In the genomic region with DNA sequence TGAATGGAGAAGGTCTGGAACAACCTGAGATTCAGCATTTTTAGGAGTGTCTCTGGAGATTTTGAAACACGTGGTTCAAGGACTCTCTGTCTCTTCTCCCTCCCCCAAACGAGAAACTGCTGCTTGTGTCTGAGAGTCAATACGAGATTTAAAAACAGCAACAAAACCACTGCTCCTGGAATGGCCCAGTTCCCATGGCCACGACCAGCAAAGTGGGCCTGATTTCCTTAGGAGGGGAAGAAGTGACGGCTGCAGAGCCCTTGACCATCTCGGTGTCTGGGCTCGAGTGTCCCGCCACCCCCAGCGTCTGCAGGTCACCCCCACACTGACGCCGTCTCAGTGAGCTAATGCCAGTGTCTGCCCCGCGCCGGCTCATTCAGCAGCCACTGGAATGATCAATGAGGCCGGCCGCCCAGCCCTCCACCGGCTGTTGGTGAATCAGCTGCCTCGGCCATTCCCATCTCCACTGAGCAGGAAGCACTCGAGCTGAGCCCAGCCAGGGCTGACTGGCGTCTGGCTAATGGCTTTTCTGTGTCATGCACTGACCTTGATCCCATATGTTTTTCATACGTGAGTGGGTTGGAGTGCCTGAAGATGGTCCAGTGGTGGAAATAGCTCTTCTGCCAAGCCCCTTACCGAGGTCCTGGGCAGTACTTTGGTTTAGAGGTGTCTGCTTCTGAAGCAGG, we compare ENCODE assay signal across 8 cellular contexts.
DNase-seq lines count a peak whose midpoint lies in the region; ATAC-seq and TF ChIP-seq lines count a peak whose summit lies in the region.

No MANE protein-coding gene starts in this region.

- H3K36me3 ChIP-seq in colonic mucosa (no peaks in the 10 kb centered on the region), left lung (no peaks in the 10 kb centered on the region), suprapubic skin (no peaks in the 10 kb centered on the region)

- intact Hi-C loops in colonic mucosa (cut with DNase I) (no loop called here), left lung (cut with DNase I) (no loop called here)

- no peak overlapping the region for H3K27ac ChIP-seq in colonic mucosa
- peak overlapping the region; percentile 5 to 51 for H3K27ac ChIP-seq in left lung
- H3K27ac ChIP-seq in suprapubic skin, result no peak overlapping the region

- peaks cover 17% of the 10 kb centered on the region for H3K4me1 Mint-ChIP-seq in activated T-cell treated with anti-CD3 and anti-CD28 coated beads, Interleukin-2, amount 50 U/mL, for 4 hours (ENCODE audit: low read depth)

- no peak for TF ChIP-seq CTCF in colonic mucosa (IDR thresholded peaks at IDR 0.05)
- no peak for TF ChIP-seq CTCF in left lung (IDR thresholded peaks at IDR 0.05)
- TF ChIP-seq CTCF in suprapubic skin (IDR thresholded peaks at IDR 0.05), result no peak

- WGBS in suprapubic skin, result 49% methylated on average over 22 of the region's 22 CpGs

- no peaks in the 10 kb centered on the region for H3K9me3 Mint-ChIP-seq in activated T-cell treated with anti-CD3 and anti-CD28 coated beads, Interleukin-2, amount 50 U/mL, for 4 hours

- H3K4me3 Mint-ChIP-seq in activated T-cell treated with anti-CD3 and anti-CD28 coated beads, Interleukin-2, amount 50 U/mL, for 4 hours, result no peak overlapping the region

- H3K4me3 ChIP-seq in colonic mucosa (peak overlapping the region; percentile 2), left lung (no peak overlapping the region), suprapubic skin (peak overlapping the region; percentile 11)

- H3K27me3 ChIP-seq in colonic mucosa (no peaks in the 10 kb centered on the region), left lung (no peaks in the 10 kb centered on the region), suprapubic skin (no peaks in the 10 kb centered on the region)

- H3K9me3 ChIP-seq in colonic mucosa, result no peaks in the 10 kb centered on the region
- H3K9me3 ChIP-seq in left lung, result no peaks in the 10 kb centered on the region
- H3K9me3 ChIP-seq in suprapubic skin, result no peaks in the 10 kb centered on the region

- peak; percentile 75 for DNase-seq in DMS153 treated with DMSO at 0.1 percent for 48 hours (lab: John Stamatoyannopoulos, UW; ENCODE audit: unreplicated experiment)
- DNase-seq in NCI-H2227 treated with DMSO at 0.1 percent for 48 hours (lab: John Stamatoyannopoulos, UW), result peak; percentile 90
- DNase-seq in colonic mucosa, result peak; percentile 63
- DNase-seq in left lung, result peak; percentile 82 to 88
- DNase-seq in suprapubic skin (ENCODE audit: low spot score in 2 of 2), result peak; percentile 80 to 85
- DNase-seq in OCI-M2 (lab: John Stamatoyannopoulos, UW; ENCODE audit: unreplicated experiment), result no peak
- DNase-seq in stimulated activated CD4-positive, alpha-beta T cell treated with anti-CD3 and anti-CD28 coated beads, Interleukin-12 subunit alpha, Interleukin-12 subunit beta, amount 100 ng/mL, for 4 hours, result no peak
- no peak for DNase-seq in activated T-cell treated with anti-CD3 and anti-CD28 coated beads, Interleukin-2, amount 50 U/mL, for 4 hours

- no peaks in the 10 kb centered on the region for H3K27me3 Mint-ChIP-seq in activated T-cell treated with anti-CD3 and anti-CD28 coated beads, Interleukin-2, amount 50 U/mL, for 4 hours (ENCODE audit: low read depth)

- TF ChIP-seq EP300 in suprapubic skin (IDR thresholded peaks at IDR 0.05), result no peak

- TF ChIP-seq POLR2A in suprapubic skin (IDR thresholded peaks at IDR 0.05), result no peak

- ATAC-seq in left lung, result peak; percentile 98
- no peak for ATAC-seq in activated T-cell treated with anti-CD3 and anti-CD28 coated beads, Interleukin-2, amount 50 U/mL, for 4 hours

- peaks cover 15% of the 10 kb centered on the region for H3K36me3 Mint-ChIP-seq in activated T-cell treated with anti-CD3 and anti-CD28 coated beads, Interleukin-2, amount 50 U/mL, for 4 hours (ENCODE audit: insufficient read depth)

- H3K4me1 ChIP-seq in colonic mucosa, result no peaks in the 10 kb centered on the region
- peaks cover 4 to 24% of the 10 kb centered on the region in 2 donors for H3K4me1 ChIP-seq in left lung
- H3K4me1 ChIP-seq in suprapubic skin, result no peaks in the 10 kb centered on the region

- H3K9ac ChIP-seq in colonic mucosa (ENCODE audit: low read depth in 2 of 2, low read length in 2 of 2), result peak overlapping the region in 1 of 2 donors; percentile 36

Comparison
In these comparisons a context has a peak if more than half of its experiments do, and no peak if none do; other contexts are left out.
1. DNase-seq: peak in DMS153 treated with DMSO at 0.1 percent for 48 hours (single experiment), NCI-H2227 treated with DMSO at 0.1 percent for 48 hours (single experiment), colonic mucosa (single experiment), left lung (2 of 2) and suprapubic skin (2 of 2); none in OCI-M2 (single experiment), stimulated activated CD4-positive, alpha-beta T cell treated with anti-CD3 and anti-CD28 coated beads, Interleukin-12 subunit alpha, Interleukin-12 subunit beta, amount 100 ng/mL, for 4 hours (single experiment) and activated T-cell treated with anti-CD3 and anti-CD28 coated beads, Interleukin-2, amount 50 U/mL, for 4 hours (single experiment).
2. H3K27ac ChIP-seq: peak in left lung (2 of 2); none in colonic mucosa (single experiment) and suprapubic skin (single experiment).
3. H3K4me3 ChIP-seq: peak in colonic mucosa (single experiment) and suprapubic skin (single experiment); none in left lung (0 of 2).